In genomic region chr19:16861875-16862274, GRCh38 we compare ENCODE assay signal across 19 cellular contexts. TPM values are rescaled to one million over a fixed set of nuclear protein-coding genes. Genes with fewer than 3 reads are reported as not detected.
"Had no signal": no experiment of that assay in that cellular context is flagged by ENCODE, and none has a peak within 500 bp of the region (broad histone marks: within the 10 kb centered on the region; RNA-seq: fewer than 3 reads in every experiment).

No MANE protein-coding gene starts in this region.

- H3K27ac ChIP-seq: body of pancreas, cardiac muscle cell, foreskin keratinocyte, left lung, ovary, prostate gland, thoracic aorta had no signal

- H3K9me3 ChIP-seq: body of pancreas, left lung, ovary, prostate gland, thoracic aorta had no signal

- H3K36me3 ChIP-seq: ovary had no signal

- DNase-seq: activated CD4-positive, alpha-beta memory T cell treated with anti-CD3 and anti-CD28 coated beads, Interleukin-2, amount 10 ng/mL, durations not matched to agents 7 days and 5 days; activated CD4-positive, alpha-beta T cell treated with anti-CD3 and anti-CD28 coated beads for 48 hours; activated effector memory CD4-positive, alpha-beta T cell treated with Interleukin-2 at 50 U/mL for 16 hours; activated naive CD4-positive, alpha-beta T cell treated with anti-CD3 and anti-CD28 coated beads, Interleukin-2, amount 10 ng/mL, durations not matched to agents 7 days and 5 days; activated T-cell treated with anti-CD3 and anti-CD28 coated beads, Interleukin-2, amount 50 U/mL, for 72 hours; body of pancreas; effector memory CD4-positive, alpha-beta T cell; foreskin keratinocyte; kidney glomerular epithelial cell; naive thymus-derived CD4-positive, alpha-beta T cell; ovary; stimulated activated CD4-positive, alpha-beta T cell treated with anti-CD3 and anti-CD28 coated beads, Interleukin-2, amount 100 ng/mL, for 48 hours; stimulated activated naive CD4-positive, alpha-beta T cell; T1000 had no signal

- ATAC-seq: activated T-cell treated with anti-CD3 and anti-CD28 coated beads, Interleukin-2, amount 50 U/mL, for 72 hours; body of pancreas; foreskin keratinocyte; left lung; naive thymus-derived CD4-positive, alpha-beta T cell had no signal

- H3K4me1 ChIP-seq: body of pancreas, foreskin keratinocyte, prostate gland had no signal

- H3K27me3 ChIP-seq: body of pancreas, cardiac muscle cell, foreskin keratinocyte, left lung, ovary had no signal

- H3K4me3 ChIP-seq: body of pancreas, cardiac muscle cell, left lung, lung, ovary, prostate gland, thoracic aorta had no signal

RNA-seq across cellular contexts. Expression of gene F2RL3, which starts 26.9 kb away (rescaled TPM):
- total RNA-seq: activated T-cell treated with anti-CD3 and anti-CD28 coated beads, Interleukin-2, amount 50 U/mL, for 72 hours; foreskin keratinocyte had no signal
- polyA plus RNA-seq: foreskin keratinocyte; naive thymus-derived CD4-positive, alpha-beta T cell had no signal
